24 cellular contexts compared by ENCODE assay signal in the genomic region with DNA sequence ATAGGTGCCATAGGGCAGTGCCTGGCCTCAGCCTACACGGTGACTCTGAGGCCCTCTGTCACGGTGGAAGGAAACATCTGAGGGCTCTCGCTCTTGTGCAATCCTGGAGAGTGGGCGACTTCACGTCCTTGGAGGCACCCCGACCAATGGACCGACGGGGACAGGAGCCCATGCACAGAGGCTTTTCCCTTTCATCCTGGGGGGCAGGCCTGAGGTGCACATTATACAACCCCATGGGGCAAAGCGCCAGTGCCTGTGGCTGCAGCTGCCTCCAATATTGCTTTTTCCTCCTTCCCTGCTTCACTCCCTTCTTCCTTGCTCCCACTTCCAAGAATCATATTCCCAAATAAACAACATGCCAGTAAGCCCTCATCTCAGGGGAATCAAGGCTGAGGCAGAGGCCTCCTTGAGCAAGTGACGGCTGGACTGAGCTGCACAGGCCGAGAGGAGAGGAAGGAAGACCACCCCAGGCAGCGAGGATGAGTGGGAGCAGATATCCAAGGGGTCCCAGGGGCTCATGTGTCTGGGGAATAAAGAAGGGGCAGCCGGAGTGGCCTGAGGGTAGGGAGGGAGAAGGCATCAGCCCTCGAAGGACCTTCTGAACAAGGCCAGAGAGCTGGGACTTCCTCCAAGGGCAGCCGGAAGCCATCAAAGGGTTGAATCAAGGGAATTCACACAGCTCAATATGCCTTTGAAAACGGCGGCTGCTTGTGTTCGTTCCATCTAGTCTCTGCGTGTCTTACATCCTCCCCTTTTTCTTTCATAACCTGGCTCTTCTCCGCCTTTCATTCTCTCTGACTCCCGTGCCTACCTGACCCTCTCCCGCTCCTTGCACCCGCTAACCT.
"Had no signal": no experiment of that assay in that cellular context is flagged by ENCODE, and none has a peak within 500 bp of the region (broad histone marks: within the 10 kb centered on the region; RNA-seq: fewer than 3 reads in every experiment).

No MANE protein-coding gene starts in this region.

- H3K4me1 ChIP-seq: thyroid gland, upper lobe of left lung had no signal

- H3K4me3 ChIP-seq: skin epidermis, thyroid gland, upper lobe of left lung had no signal

- H3K4me1 Mint-ChIP-seq: mesothelial cell of epicardium; naive B cell; stimulated activated effector memory CD8-positive, alpha-beta T cell treated with anti-CD3 and anti-CD28 coated beads, Interleukin-12 subunit alpha, Interleukin-12 subunit beta, amount 100 ng/mL, for 72 hours; stimulated activated naive CD8-positive, alpha-beta T cell treated with anti-CD3 and anti-CD28 coated beads, Interleukin-15, amount 100 ng/mL, for 72 hours had no signal

- H3K27ac ChIP-seq: epithelial cell of prostate, skin epidermis, thyroid gland, upper lobe of left lung, VCaP had no signal

- H3K27me3 ChIP-seq: thyroid gland, upper lobe of left lung had no signal

- ATAC-seq: activated naive CD4-positive, alpha-beta T cell treated with anti-CD3 and anti-CD28 coated beads, Interleukin-2, amount 50 U/mL, for 72 hours; sciatic nerve; stimulated activated effector memory CD8-positive, alpha-beta T cell treated with anti-CD3 and anti-CD28 coated beads, Interleukin-12 subunit alpha, Interleukin-12 subunit beta, amount 100 ng/mL, for 72 hours; stimulated activated naive CD8-positive, alpha-beta T cell treated with anti-CD3 and anti-CD28 coated beads, Interleukin-15, amount 100 ng/mL, for 72 hours had no signal

- H3K36me3 ChIP-seq: thyroid gland, upper lobe of left lung had no signal

- H3K9me3 ChIP-seq: thyroid gland, upper lobe of left lung had no signal

- H3K9me3 Mint-ChIP-seq: activated naive CD4-positive, alpha-beta T cell treated with anti-CD3 and anti-CD28 coated beads, Interleukin-2, amount 50 U/mL, for 72 hours; mesothelial cell of epicardium; stimulated activated effector memory CD8-positive, alpha-beta T cell treated with anti-CD3 and anti-CD28 coated beads, Interleukin-12 subunit alpha, Interleukin-12 subunit beta, amount 100 ng/mL, for 72 hours; stimulated activated naive CD8-positive, alpha-beta T cell treated with anti-CD3 and anti-CD28 coated beads, Interleukin-15, amount 100 ng/mL, for 72 hours had no signal

- H3K36me3 Mint-ChIP-seq: activated naive CD4-positive, alpha-beta T cell treated with anti-CD3 and anti-CD28 coated beads, Interleukin-2, amount 50 U/mL, for 72 hours; mesothelial cell of epicardium; naive B cell; stimulated activated effector memory CD8-positive, alpha-beta T cell treated with anti-CD3 and anti-CD28 coated beads, Interleukin-12 subunit alpha, Interleukin-12 subunit beta, amount 100 ng/mL, for 72 hours had no signal

- DNase-seq: activated CD4-positive, alpha-beta T cell treated with anti-CD3 and anti-CD28 coated beads for 4 hours; activated CD4-positive, alpha-beta T cell treated with anti-CD3 and anti-CD28 coated beads, Interleukin-2, amount 50 U/mL, for 4 hours; activated gamma-delta T cell treated with Interleukin-2 at 50 U/mL for 16 hours; activated T-cell treated with anti-CD3 and anti-CD28 coated beads, Interleukin-2, amount 50 U/mL, for 1 hour; anterior cingulate cortex; dermis blood vessel endothelial cell; effector CD8-positive, alpha-beta T cell; mammary epithelial cell; naive B cell; occipital lobe; stimulated activated CD4-positive, alpha-beta T cell treated with anti-CD3 and anti-CD28 coated beads, Interleukin-12 subunit alpha, Interleukin-12 subunit beta, amount 100 ng/mL, for 4 hours; stimulated activated CD4-positive, alpha-beta T cell treated with anti-CD3 and anti-CD28 coated beads, Interleukin-4, amount 100 ng/mL, for 24 hours; stimulated activated naive CD8-positive, alpha-beta T cell treated with anti-CD3 and anti-CD28 coated beads, Interleukin-15, amount 100 ng/mL, for 72 hours; substantia nigra; T-helper 9 cell; thyroid gland; upper lobe of left lung had no signal

- H3K27ac Mint-ChIP-seq: activated naive CD4-positive, alpha-beta T cell treated with anti-CD3 and anti-CD28 coated beads, Interleukin-2, amount 50 U/mL, for 72 hours; mesothelial cell of epicardium; stimulated activated effector memory CD8-positive, alpha-beta T cell treated with anti-CD3 and anti-CD28 coated beads, Interleukin-12 subunit alpha, Interleukin-12 subunit beta, amount 100 ng/mL, for 72 hours had no signal

- H3K4me3 Mint-ChIP-seq: mesothelial cell of epicardium; naive B cell; stimulated activated effector memory CD8-positive, alpha-beta T cell treated with anti-CD3 and anti-CD28 coated beads, Interleukin-12 subunit alpha, Interleukin-12 subunit beta, amount 100 ng/mL, for 72 hours; stimulated activated naive CD8-positive, alpha-beta T cell treated with anti-CD3 and anti-CD28 coated beads, Interleukin-15, amount 100 ng/mL, for 72 hours had no signal
